In genomic region chr3:136862611-136862951, GRCh38 we compare ENCODE assay signal across 8 cellular contexts. TPM values are rescaled to one million over a fixed set of nuclear protein-coding genes. Genes with fewer than 3 reads are reported as not detected.
A peak's percentile ranks its signal among the peaks of the same experiment; 100 is the strongest.
DNase-seq lines count a peak whose midpoint lies in the region; ATAC-seq and TF ChIP-seq lines count a peak whose summit lies in the region.

No MANE protein-coding gene starts in this region.

- H3K27ac ChIP-seq in HUES6 (ENCODE audit: low read depth, low read length) (peak overlapping the region; percentile 54), hepatocyte (peak overlapping the region; percentile 96), sigmoid colon (peak overlapping the region; percentile 88 to 96 (median 93))

- peak; percentile 18 for ATAC-seq in GM21423 (IDR thresholded peaks at IDR 0.05; ENCODE audit: unreplicated experiment)

- no peak for TF ChIP-seq POLR2A in sigmoid colon (IDR thresholded peaks at IDR 0.05)

- WGBS in hepatocyte (ENCODE audit: low lambda C conversion rate, missing lambda C conversion rate): 2% methylated on average over 28 of the region's 29 CpGs
- 1% methylated on average over 29 of the region's 29 CpGs for WGBS in sigmoid colon, 2 donors

- peaks cover 10% of the 10 kb centered on the region for H4K20me1 ChIP-seq in hepatocyte (ENCODE audit: insufficient read depth, poor library complexity, severe bottlenecking)

- peaks cover 3% of the 10 kb centered on the region; the same call in 1 of the 2 replicates for H3K36me3 ChIP-seq in HUES6 (ENCODE audit: control insufficient read depth, insufficient read depth, low read length)
- no peaks in the 10 kb centered on the region for H3K36me3 ChIP-seq in hepatocyte (replicated peaks; ENCODE audit: insufficient read depth, low read depth)
- no peaks in the 10 kb centered on the region for H3K36me3 ChIP-seq in sigmoid colon

- DNase-seq in D341Med (ENCODE audit: low spot score) (peak; percentile 73), RPMI8226 (peak; percentile 78), anterior cingulate cortex (lab: John Stamatoyannopoulos, UW) (peak in 33 of 58 donors; percentile 11 to 67 (median 51)), hepatocyte (ENCODE audit: low spot score) (peak; percentile 81), sigmoid colon (peak; percentile 90), GOT3 (lab: John Stamatoyannopoulos, UW) (no peak)

- intact Hi-C loops in sigmoid colon (cut with DNase I): loop anchor here (1.0 to 5.0 kb wide), 6 partner anchors 45 to 150 kb away; partner anchors contain the start of gene SLC35G2

- H3K4me1 ChIP-seq in HUES6 (ENCODE audit: control insufficient read depth, insufficient read depth, low read length) (peaks cover 10% of the 10 kb centered on the region), hepatocyte (ENCODE audit: insufficient read depth) (peaks cover 5% of the 10 kb centered on the region), sigmoid colon (peaks cover 0 to 24% (median 18%) of the 10 kb centered on the region in 4 donors)

- H3K4me2 ChIP-seq in hepatocyte: peak overlapping the region; percentile 86

- peak overlapping the region; percentile 85 for H3K9ac ChIP-seq in HUES6 (ENCODE audit: low read length)

- H3K9me3 ChIP-seq in HUES6 (ENCODE audit: control insufficient read depth, insufficient read depth, low read depth, low read length) (no peaks in the 10 kb centered on the region), hepatocyte (ENCODE audit: low read depth) (no peaks in the 10 kb centered on the region), sigmoid colon (no peaks in the 10 kb centered on the region)

- no peaks in the 10 kb centered on the region for H3K27me3 ChIP-seq in HUES6 (ENCODE audit: control insufficient read depth, insufficient read depth, low read length)
- no peaks in the 10 kb centered on the region for H3K27me3 ChIP-seq in hepatocyte
- H3K27me3 ChIP-seq in sigmoid colon: no peaks in the 10 kb centered on the region

- no peak for TF ChIP-seq EP300 in sigmoid colon (IDR thresholded peaks at IDR 0.05)

- peaks cover 65% of the 10 kb centered on the region for H3K79me2 ChIP-seq in hepatocyte

- H3K4me3 ChIP-seq in HUES6 (ENCODE audit: low read depth, low read length) (peak overlapping the region; percentile 93), hepatocyte (peak overlapping the region; percentile 53), sigmoid colon (peak overlapping the region; percentile 59 to 92 (median 74))

- H2AFZ ChIP-seq in hepatocyte: peak overlapping the region; percentile 81

- TF ChIP-seq CTCF in hepatocyte (IDR thresholded peaks at IDR 0.05; ENCODE audit: poor library complexity) (no peak), sigmoid colon (IDR thresholded peaks at IDR 0.05) (no peak)

- no peaks in the 10 kb centered on the region for H3K9me2 ChIP-seq in hepatocyte (replicated peaks; ENCODE audit: insufficient read depth)

RNA-seq across cellular contexts. Expression of gene NCK1, which starts 0.6 kb away (rescaled TPM):
- total RNA-seq in hepatocyte (39.4 and 47.7 TPM in 2 replicates), sigmoid colon (10 to 100 TPM; 37.2 to 55.1 (median 47.0) TPM)
- polyA plus RNA-seq in hepatocyte (25.1 and 30.5 TPM in 2 replicates), sigmoid colon (10 to 100 TPM; 25.5 to 34.2 (median 31.9) TPM)

RNA-seq across cellular contexts. Expression of gene SLC35G2, which starts 43.7 kb away (rescaled TPM):
- 0.64 and 1.5 TPM in 2 replicates for total RNA-seq in hepatocyte
- polyA plus RNA-seq in hepatocyte: 1.6 and 3.6 TPM in 2 replicates
- total RNA-seq in sigmoid colon: 1 to 10 TPM; 3.4 to 8.0 (median 5.3) TPM
- 1 to 10 TPM in 2 of 3 donors, under 1 TPM in 1; 0.69 to 1.8 (median 1.2) TPM for polyA plus RNA-seq in sigmoid colon
